In the genomic region with DNA sequence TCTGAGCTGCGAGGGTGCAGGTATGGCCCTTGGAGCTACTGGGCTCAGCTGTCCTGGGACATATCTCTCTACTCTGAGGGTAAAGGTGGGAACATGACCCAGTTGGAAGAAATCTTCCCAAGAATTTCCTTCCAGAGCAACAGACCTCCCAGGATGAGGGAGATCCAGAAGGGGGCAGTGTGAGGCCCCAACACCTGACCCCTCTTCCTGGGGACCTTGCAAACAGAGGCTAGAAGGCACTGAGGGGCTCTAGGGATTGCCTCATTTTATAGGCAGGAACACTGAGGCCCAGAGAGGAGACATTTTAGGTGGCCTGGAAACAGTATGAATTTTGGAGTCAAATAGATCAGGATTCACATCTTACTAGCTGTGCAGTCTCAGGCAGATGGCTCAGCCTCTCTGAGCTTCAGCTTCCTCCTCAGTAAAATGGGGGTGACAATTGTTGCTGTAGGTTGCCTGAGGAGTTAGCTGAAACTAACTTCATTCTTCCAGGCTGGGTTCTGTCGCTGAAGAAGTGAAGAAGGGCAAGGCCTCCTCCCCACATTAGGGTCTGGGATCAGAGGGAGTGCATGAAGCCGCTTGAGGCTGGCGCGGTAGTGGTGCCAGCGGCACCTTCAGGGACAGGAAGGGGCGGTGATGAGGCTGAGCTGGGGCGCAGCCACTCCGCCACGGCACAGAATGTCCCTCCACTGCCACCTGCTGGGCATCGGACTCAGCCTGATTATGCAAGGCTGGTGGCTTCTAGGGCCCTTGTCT, we compare ENCODE assay signal across 8 cellular contexts.
DNase-seq lines count a peak whose midpoint lies in the region; ATAC-seq lines count a peak whose summit lies in the region.

No MANE protein-coding gene starts in this region.

- peaks cover 11% of the 10 kb centered on the region for H3K4me1 Mint-ChIP-seq in central memory CD8-positive, alpha-beta T cell

- H3K36me3 Mint-ChIP-seq in central memory CD8-positive, alpha-beta T cell (ENCODE audit: insufficient read depth), result no peaks in the 10 kb centered on the region

- no peaks in the 10 kb centered on the region for H3K9me3 Mint-ChIP-seq in central memory CD8-positive, alpha-beta T cell

- peak; percentile 74 to 85 (median 82) for DNase-seq in NCI-H1417 (lab: John Stamatoyannopoulos, UW)
- no peak for DNase-seq in NCI-H1417 treated with DMSO at 0.1 percent for 48 hours (lab: John Stamatoyannopoulos, UW)
- DNase-seq in NCI-H345 (lab: John Stamatoyannopoulos, UW), result peak; percentile 86
- DNase-seq in activated CD4-positive, alpha-beta T cell treated with anti-CD3 and anti-CD28 coated beads for 24 hours (ENCODE audit: low read depth in 2 of 2), result peak; percentile 83 to 90
- DNase-seq in central memory CD8-positive, alpha-beta T cell (ENCODE audit: low spot score in 2 of 2), result peak; percentile 73 to 81
- DNase-seq in left kidney (ENCODE audit: low read depth, low spot score), result peak; percentile 90
- peak; percentile 88 for DNase-seq in stimulated activated CD4-positive, alpha-beta T cell treated with anti-CD3 and anti-CD28 coated beads, Interleukin-1b, Interleukin-23, amount 100 ng/mL, for 48 hours

- ATAC-seq in HG03025 (IDR thresholded peaks at IDR 0.05; ENCODE audit: low FRiP score, unreplicated experiment), result peak; percentile 83
- peak; percentile 88 for ATAC-seq in central memory CD8-positive, alpha-beta T cell (replicated peaks; ENCODE audit: extremely low read depth, poor library complexity, severe bottlenecking)

- H3K4me3 Mint-ChIP-seq in central memory CD8-positive, alpha-beta T cell, result peak overlapping the region; percentile 51

- no peak overlapping the region for H3K27ac Mint-ChIP-seq in central memory CD8-positive, alpha-beta T cell (ENCODE audit: low read depth)

- peaks cover 14% of the 10 kb centered on the region for H3K27me3 Mint-ChIP-seq in central memory CD8-positive, alpha-beta T cell
